Comparison of ENCODE assay signal across 1 cellular context in the genomic region with DNA sequence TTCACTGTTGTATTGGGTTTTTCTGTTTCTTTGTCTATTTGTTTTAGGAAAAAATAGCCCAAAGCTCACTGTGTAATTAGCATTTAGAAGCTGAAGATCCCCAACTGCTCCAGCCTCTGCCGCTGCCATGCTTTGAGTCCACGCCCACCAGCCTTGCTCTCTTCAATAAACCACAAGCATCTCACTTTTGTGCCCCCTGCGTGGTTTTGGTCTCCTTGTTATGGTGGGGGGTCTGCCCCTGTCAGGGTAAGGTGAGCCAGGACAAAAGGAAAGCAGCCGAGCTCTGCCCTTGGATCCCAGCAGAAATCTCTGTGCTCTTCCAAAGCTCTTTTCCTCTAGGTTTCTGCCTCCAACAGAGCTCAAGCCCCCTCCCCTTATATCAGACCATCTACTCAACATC.
TF ChIP-seq lines count a peak whose summit lies in the region.

No MANE protein-coding gene starts in this region.

TF ChIP-seq in K562, 482 proteins besides CTCF, POLR2A, EP300 and RAD21:
- TF ChIP-seq NBN (IDR thresholded peaks at IDR 0.05; ENCODE audit: low read depth) (no peak), ZNF12 (CRISPR knock-in tag; IDR thresholded peaks at IDR 0.05) (no peak), FOXA1 (IDR thresholded peaks at IDR 0.05; ENCODE audit: borderline replicate concordance) (no peak), RFX5 (IDR thresholded peaks at IDR 0.05; ENCODE audit: low read depth, low read length) (no peak), HOXB6 (CRISPR knock-in tag; IDR thresholded peaks at IDR 0.05; ENCODE audit: borderline replicate concordance) (no peak), SRSF7 (optimal IDR thresholded peaks at IDR 0.05; ENCODE audit: low read depth, low read length) (no peak), MED1 (CRISPR knock-in tag; IDR thresholded peaks at IDR 0.05; ENCODE audit: borderline replicate concordance) (no peak), BRD4 (IDR thresholded peaks at IDR 0.05) (no peak), HNRNPL (IDR thresholded peaks at IDR 0.05; ENCODE audit: low read depth, low read length) (no peak), TARDBP (IDR thresholded peaks at IDR 0.05) (no peak)
- TF ChIP-seq, protein P1, sequence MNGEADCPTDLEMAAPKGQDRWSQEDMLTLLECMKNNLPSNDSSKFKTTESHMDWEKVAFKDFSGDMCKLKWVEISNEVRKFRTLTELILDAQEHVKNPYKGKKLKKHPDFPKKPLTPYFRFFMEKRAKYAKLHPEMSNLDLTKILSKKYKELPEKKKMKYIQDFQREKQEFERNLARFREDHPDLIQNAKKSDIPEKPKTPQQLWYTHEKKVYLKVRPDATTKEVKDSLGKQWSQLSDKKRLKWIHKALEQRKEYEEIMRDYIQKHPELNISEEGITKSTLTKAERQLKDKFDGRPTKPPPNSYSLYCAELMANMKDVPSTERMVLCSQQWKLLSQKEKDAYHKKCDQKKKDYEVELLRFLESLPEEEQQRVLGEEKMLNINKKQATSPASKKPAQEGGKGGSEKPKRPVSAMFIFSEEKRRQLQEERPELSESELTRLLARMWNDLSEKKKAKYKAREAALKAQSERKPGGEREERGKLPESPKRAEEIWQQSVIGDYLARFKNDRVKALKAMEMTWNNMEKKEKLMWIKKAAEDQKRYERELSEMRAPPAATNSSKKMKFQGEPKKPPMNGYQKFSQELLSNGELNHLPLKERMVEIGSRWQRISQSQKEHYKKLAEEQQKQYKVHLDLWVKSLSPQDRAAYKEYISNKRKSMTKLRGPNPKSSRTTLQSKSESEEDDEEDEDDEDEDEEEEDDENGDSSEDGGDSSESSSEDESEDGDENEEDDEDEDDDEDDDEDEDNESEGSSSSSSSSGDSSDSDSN (IDR thresholded peaks at IDR 0.05; ENCODE audit: borderline replicate concordance in 1 of 2, low read depth in 2 of 2, low read length in 2 of 2): no peak
- TF ChIP-seq, protein P2, sequence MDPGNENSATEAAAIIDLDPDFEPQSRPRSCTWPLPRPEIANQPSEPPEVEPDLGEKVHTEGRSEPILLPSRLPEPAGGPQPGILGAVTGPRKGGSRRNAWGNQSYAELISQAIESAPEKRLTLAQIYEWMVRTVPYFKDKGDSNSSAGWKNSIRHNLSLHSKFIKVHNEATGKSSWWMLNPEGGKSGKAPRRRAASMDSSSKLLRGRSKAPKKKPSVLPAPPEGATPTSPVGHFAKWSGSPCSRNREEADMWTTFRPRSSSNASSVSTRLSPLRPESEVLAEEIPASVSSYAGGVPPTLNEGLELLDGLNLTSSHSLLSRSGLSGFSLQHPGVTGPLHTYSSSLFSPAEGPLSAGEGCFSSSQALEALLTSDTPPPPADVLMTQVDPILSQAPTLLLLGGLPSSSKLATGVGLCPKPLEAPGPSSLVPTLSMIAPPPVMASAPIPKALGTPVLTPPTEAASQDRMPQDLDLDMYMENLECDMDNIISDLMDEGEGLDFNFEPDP (CRISPR knock-in tag; IDR thresholded peaks at IDR 0.05): no peak
